19 cellular contexts compared by ENCODE assay signal in the genomic region with DNA sequence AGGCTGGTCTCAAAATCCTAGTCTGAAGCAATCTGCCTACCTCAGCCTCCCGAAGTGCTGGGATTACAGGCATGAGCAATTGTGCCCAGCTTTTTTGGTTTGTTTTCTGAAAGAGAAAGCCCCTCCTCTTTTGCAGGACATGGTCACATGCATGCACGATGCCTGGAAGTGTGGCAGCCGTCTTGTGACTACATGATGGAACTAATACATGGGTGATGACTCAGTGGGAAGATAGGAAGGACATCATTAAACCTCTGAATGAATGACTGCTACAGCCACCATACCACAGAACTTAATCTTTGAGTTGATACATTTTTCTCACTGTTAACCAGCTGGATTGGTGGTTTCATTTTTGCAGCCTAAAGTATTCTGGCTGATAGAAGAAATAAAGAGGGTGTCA. TPM values are rescaled to one million over a fixed set of nuclear protein-coding genes. Genes with fewer than 3 reads are reported as not detected.
DNase-seq lines count a peak whose midpoint lies in the region; ATAC-seq and TF ChIP-seq lines count a peak whose summit lies in the region.
"Had no signal": no experiment of that assay in that cellular context is flagged by ENCODE, and none has a peak within 500 bp of the region (broad histone marks: within the 10 kb centered on the region; RNA-seq: fewer than 3 reads in every experiment).

No MANE protein-coding gene starts in this region.

- no peaks in the 10 kb centered on the region for H3K9me3 Mint-ChIP-seq in activated naive CD4-positive, alpha-beta T cell treated with anti-CD3 and anti-CD28 coated beads for 36 hours
- H3K9me3 Mint-ChIP-seq: activated naive CD4-positive, alpha-beta T cell treated with anti-CD3 and anti-CD28 coated beads, Interleukin-2, amount 50 U/mL, for 24 hours had no signal

- ATAC-seq in HG03159 (IDR thresholded peaks at IDR 0.05; ENCODE audit: unreplicated experiment), result no peak
- ATAC-seq: left lung, right lobe of liver had no signal

- H3K27me3 ChIP-seq in fibroblast of lung (ENCODE audit: control insufficient read depth, insufficient read depth, low read length), result peaks cover 22% of the 10 kb centered on the region
- H3K27me3 ChIP-seq: right lobe of liver had no signal

- no peaks in the 10 kb centered on the region for H3K9me3 ChIP-seq in fibroblast of lung (ENCODE audit: control insufficient read depth, insufficient read depth, low read depth, low read length)
- H3K9me3 ChIP-seq: left lung, right lobe of liver had no signal

- no peaks in the 10 kb centered on the region for H3K4me1 Mint-ChIP-seq in activated naive CD4-positive, alpha-beta T cell treated with anti-CD3 and anti-CD28 coated beads for 36 hours (ENCODE audit: low read depth)
- H3K4me1 Mint-ChIP-seq: activated naive CD4-positive, alpha-beta T cell treated with anti-CD3 and anti-CD28 coated beads, Interleukin-2, amount 50 U/mL, for 24 hours had no signal

- no peak overlapping the region for H3K4me2 ChIP-seq in fibroblast of lung (ENCODE audit: extremely low read depth, insufficient read depth, low read length)

- intact Hi-C loops in activated naive CD4-positive, alpha-beta T cell treated with anti-CD3 and anti-CD28 coated beads for 36 hours (cut with micrococcal nuclease), result no loop called here

- no peak overlapping the region for H2AFZ ChIP-seq in fibroblast of lung (ENCODE audit: low read length)

- no peaks in the 10 kb centered on the region for H4K20me1 ChIP-seq in fibroblast of lung (ENCODE audit: control insufficient read depth, extremely low read depth, insufficient read depth, low read length)

- H3K4me3 Mint-ChIP-seq in activated naive CD4-positive, alpha-beta T cell treated with anti-CD3 and anti-CD28 coated beads for 36 hours, result no peak overlapping the region
- H3K4me3 Mint-ChIP-seq: activated naive CD4-positive, alpha-beta T cell treated with anti-CD3 and anti-CD28 coated beads, Interleukin-2, amount 50 U/mL, for 24 hours; brain had no signal

- H3K9ac ChIP-seq in fibroblast of lung (ENCODE audit: insufficient read depth, low read length), result no peak overlapping the region

- CTCF ChIA-PET in activated naive CD4-positive, alpha-beta T cell treated with anti-CD3 and anti-CD28 coated beads for 36 hours (lab: Charles Lee), result no interaction called here

- no peak overlapping the region for H3K27ac ChIP-seq in fibroblast of lung (ENCODE audit: insufficient read depth, low read length)
- H3K27ac ChIP-seq: C4-2B, dorsolateral prefrontal cortex, left lung, right lobe of liver, SK-N-MC had no signal

- no peak for TF ChIP-seq CTCF in fibroblast of lung (conservative IDR thresholded peaks at IDR 0.05 in 1 of 2, IDR thresholded peaks at IDR 0.05 in 1 of 2; ENCODE audit: low read depth in 1 of 2, low read length in 2 of 2)
- no peak for TF ChIP-seq CTCF in retinal pigment epithelial cell (conservative IDR thresholded peaks at IDR 0.05; ENCODE audit: low read depth, low read length)

- DNase-seq in activated naive CD4-positive, alpha-beta T cell treated with anti-CD3 and anti-CD28 coated beads for 36 hours, result no peak
- no peak for DNase-seq in activated naive CD4-positive, alpha-beta T cell treated with anti-CD3 and anti-CD28 coated beads, Interleukin-2, amount 50 U/mL, for 16 hours
- DNase-seq in RKO (ENCODE audit: low spot score) (peak; percentile 49), fibroblast of lung (ENCODE audit: low read depth in 2 of 2) (peak; percentile 8 to 19), retinal pigment epithelial cell (ENCODE audit: low read depth) (peak; percentile 34)
- DNase-seq in activated T-cell treated with anti-CD3 and anti-CD28 coated beads, Interleukin-2, amount 50 U/mL, for 48 hours, result no peak
- no peak for DNase-seq in activated CD8-positive, alpha-beta memory T cell treated with anti-CD3 and anti-CD28 coated beads, Interleukin-2, amount 50 U/mL, for 48 hours
- DNase-seq: activated CD8-positive, alpha-beta memory T cell treated with anti-CD3 and anti-CD28 coated beads, Interleukin-2, amount 50 U/mL, for 4 hours; dorsolateral prefrontal cortex; left lung; NCI-H187; NCI-H524; right lobe of liver; T1000 had no signal

- H3K79me2 ChIP-seq in fibroblast of lung (ENCODE audit: control insufficient read depth, insufficient read depth, low read length), result no peaks in the 10 kb centered on the region

- no peaks in the 10 kb centered on the region for H3K36me3 Mint-ChIP-seq in activated naive CD4-positive, alpha-beta T cell treated with anti-CD3 and anti-CD28 coated beads for 36 hours (ENCODE audit: low read depth)
- H3K36me3 Mint-ChIP-seq: activated naive CD4-positive, alpha-beta T cell treated with anti-CD3 and anti-CD28 coated beads, Interleukin-2, amount 50 U/mL, for 24 hours; brain had no signal

- H3K36me3 ChIP-seq in fibroblast of lung (ENCODE audit: control insufficient read depth, insufficient read depth, low read length), result no peaks in the 10 kb centered on the region
- H3K36me3 ChIP-seq: left lung, right lobe of liver had no signal

- peaks cover 20% of the 10 kb centered on the region for H3K27me3 Mint-ChIP-seq in activated naive CD4-positive, alpha-beta T cell treated with anti-CD3 and anti-CD28 coated beads for 36 hours (ENCODE audit: low read depth)

- H3K4me3 ChIP-seq in fibroblast of lung (replicated peaks in 1 of 4; ENCODE audit: control extremely low read depth in 1 of 4, insufficient read depth in 1 of 4, low read depth in 3 of 4, low read length in 4 of 4) (no peak overlapping the region), retinal pigment epithelial cell (ENCODE audit: low read length) (no peak overlapping the region)
- H3K4me3 ChIP-seq: dorsolateral prefrontal cortex, left lung, right lobe of liver, SK-N-MC had no signal

- H3K27ac Mint-ChIP-seq in activated naive CD4-positive, alpha-beta T cell treated with anti-CD3 and anti-CD28 coated beads for 36 hours, result peak overlapping the region; percentile 15
- H3K27ac Mint-ChIP-seq: activated naive CD4-positive, alpha-beta T cell treated with anti-CD3 and anti-CD28 coated beads, Interleukin-2, amount 50 U/mL, for 24 hours; brain had no signal

- no peaks in the 10 kb centered on the region for H3K4me1 ChIP-seq in fibroblast of lung (ENCODE audit: control insufficient read depth, extremely low read depth, insufficient read depth, low read length)
- H3K4me1 ChIP-seq: left lung had no signal

RNA-seq across cellular contexts. Expression of a gene that starts 13.4 kb away (rescaled TPM):
- 10 to 100 TPM; 66.4 to 75.4 TPM for total RNA-seq in activated naive CD4-positive, alpha-beta T cell treated with anti-CD3 and anti-CD28 coated beads for 36 hours
- 28.5 and 39.0 TPM in 2 replicates for total RNA-seq in fibroblast of lung
- 31.3 and 39.1 TPM in 2 replicates for polyA plus RNA-seq in fibroblast of lung
- 49.6 and 64.1 TPM in 2 replicates for polyA plus RNA-seq in fibroblast of lung (2012)
- 12.4 and 19.5 TPM in 2 replicates for polyA minus RNA-seq in fibroblast of lung (ENCODE audit: low replicate concordance)

Comparison
In these comparisons a context has a peak if more than half of its experiments do, and no peak if none do; other contexts are left out.
1. DNase-seq: peak in RKO (single experiment), fibroblast of lung (2 of 2) and retinal pigment epithelial cell (single experiment); none in activated naive CD4-positive, alpha-beta T cell treated with anti-CD3 and anti-CD28 coated beads for 36 hours (single experiment), activated naive CD4-positive, alpha-beta T cell treated with anti-CD3 and anti-CD28 coated beads, Interleukin-2, amount 50 U/mL, for 16 hours (single experiment), activated T-cell treated with anti-CD3 and anti-CD28 coated beads, Interleukin-2, amount 50 U/mL, for 48 hours (0 of 2) and activated CD8-positive, alpha-beta memory T cell treated with anti-CD3 and anti-CD28 coated beads, Interleukin-2, amount 50 U/mL, for 48 hours (single experiment).